In genomic region chr12:28294300-28294699, GRCh38 we compare ENCODE assay signal across 1 cellular context.
A peak's percentile ranks its signal among the peaks of the same experiment; 100 is the strongest.
TF ChIP-seq lines count a peak whose summit lies in the region.

No MANE protein-coding gene starts in this region.

TF ChIP-seq in K562, 482 proteins besides CTCF, POLR2A, EP300 and RAD21 (continued from another document):
- TF ChIP-seq USF1 (CRISPR knock-in tag; IDR thresholded peaks at IDR 0.05), result no peak
- peak; percentile 18 to 55; a peak in 2 of 4 replicates for TF ChIP-seq TRIM24 (IDR thresholded peaks at IDR 0.05)
- no peak for TF ChIP-seq CBFA2T3 (IDR thresholded peaks at IDR 0.05)
- no peak for TF ChIP-seq NFIX (CRISPR knock-in tag; IDR thresholded peaks at IDR 0.05; ENCODE audit: low read depth)
- no peak for TF ChIP-seq MCM3 (IDR thresholded peaks at IDR 0.05)
- TF ChIP-seq SMAD1 (IDR thresholded peaks at IDR 0.05; ENCODE audit: low read depth, low read length, partially characterized antibody), result no peak
- TF ChIP-seq ZNF384 (IDR thresholded peaks at IDR 0.05; ENCODE audit: low read depth, low read length), result 0 out of 2 replicates have a peak, but pooled peaks have one; percentile 11
